In the genomic region with DNA sequence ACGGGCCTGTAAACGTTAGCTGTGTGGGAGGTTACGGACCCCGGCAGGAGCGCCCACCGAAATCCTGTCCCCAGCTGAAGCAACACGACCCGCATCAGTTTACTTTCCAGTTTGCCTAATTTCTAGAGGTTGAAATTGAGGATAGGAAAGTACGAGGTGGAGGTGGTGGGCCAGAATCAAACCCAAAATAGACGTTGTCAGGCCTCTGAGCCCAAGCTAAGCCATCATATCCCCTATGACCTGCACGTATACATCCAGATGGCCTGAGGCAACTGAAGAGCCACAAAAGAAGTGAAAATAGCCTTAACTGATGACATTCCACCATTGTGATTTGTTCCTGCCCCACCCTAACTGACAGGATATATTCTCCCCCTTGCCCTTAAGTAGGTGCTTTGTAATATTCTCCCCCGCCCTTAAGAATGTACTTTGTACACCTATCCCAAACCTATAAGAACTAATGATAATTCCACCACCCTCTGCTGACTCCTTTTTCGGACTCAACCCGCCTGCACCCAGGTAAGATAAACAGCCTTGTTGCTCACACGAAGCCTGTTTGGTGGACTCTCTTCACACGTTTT, we compare ENCODE assay signal across 1 cellular context.
TF ChIP-seq lines count a peak whose summit lies in the region.

No MANE protein-coding gene starts in this region.

TF ChIP-seq in GM12878, 131 proteins besides CTCF, POLR2A, EP300 and RAD21:
- TF ChIP-seq, protein P1, sequence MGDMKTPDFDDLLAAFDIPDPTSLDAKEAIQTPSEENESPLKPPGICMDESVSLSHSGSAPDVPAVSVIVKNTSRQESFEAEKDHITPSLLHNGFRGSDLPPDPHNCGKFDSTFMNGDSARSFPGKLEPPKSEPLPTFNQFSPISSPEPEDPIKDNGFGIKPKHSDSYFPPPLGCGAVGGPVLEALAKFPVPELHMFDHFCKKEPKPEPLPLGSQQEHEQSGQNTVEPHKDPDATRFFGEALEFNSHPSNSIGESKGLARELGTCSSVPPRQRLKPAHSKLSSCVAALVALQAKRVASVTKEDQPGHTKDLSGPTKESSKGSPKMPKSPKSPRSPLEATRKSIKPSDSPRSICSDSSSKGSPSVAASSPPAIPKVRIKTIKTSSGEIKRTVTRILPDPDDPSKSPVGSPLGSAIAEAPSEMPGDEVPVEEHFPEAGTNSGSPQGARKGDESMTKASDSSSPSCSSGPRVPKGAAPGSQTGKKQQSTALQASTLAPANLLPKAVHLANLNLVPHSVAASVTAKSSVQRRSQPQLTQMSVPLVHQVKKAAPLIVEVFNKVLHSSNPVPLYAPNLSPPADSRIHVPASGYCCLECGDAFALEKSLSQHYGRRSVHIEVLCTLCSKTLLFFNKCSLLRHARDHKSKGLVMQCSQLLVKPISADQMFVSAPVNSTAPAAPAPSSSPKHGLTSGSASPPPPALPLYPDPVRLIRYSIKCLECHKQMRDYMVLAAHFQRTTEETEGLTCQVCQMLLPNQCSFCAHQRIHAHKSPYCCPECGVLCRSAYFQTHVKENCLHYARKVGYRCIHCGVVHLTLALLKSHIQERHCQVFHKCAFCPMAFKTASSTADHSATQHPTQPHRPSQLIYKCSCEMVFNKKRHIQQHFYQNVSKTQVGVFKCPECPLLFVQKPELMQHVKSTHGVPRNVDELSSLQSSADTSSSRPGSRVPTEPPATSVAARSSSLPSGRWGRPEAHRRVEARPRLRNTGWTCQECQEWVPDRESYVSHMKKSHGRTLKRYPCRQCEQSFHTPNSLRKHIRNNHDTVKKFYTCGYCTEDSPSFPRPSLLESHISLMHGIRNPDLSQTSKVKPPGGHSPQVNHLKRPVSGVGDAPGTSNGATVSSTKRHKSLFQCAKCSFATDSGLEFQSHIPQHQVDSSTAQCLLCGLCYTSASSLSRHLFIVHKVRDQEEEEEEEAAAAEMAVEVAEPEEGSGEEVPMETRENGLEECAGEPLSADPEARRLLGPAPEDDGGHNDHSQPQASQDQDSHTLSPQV (IDR thresholded peaks at IDR 0.05) = 0 out of 2 replicates have a peak, but pooled peaks have one; percentile 61
- peak; percentile 62 for TF ChIP-seq NFIC (IDR thresholded peaks at IDR 0.05; ENCODE audit: low read depth, low read length)
- peak; percentile 66; the same call in 1 of the 2 replicates for TF ChIP-seq ZBED1 (IDR thresholded peaks at IDR 0.05; ENCODE audit: borderline replicate concordance)
- TF ChIP-seq, protein P2, sequence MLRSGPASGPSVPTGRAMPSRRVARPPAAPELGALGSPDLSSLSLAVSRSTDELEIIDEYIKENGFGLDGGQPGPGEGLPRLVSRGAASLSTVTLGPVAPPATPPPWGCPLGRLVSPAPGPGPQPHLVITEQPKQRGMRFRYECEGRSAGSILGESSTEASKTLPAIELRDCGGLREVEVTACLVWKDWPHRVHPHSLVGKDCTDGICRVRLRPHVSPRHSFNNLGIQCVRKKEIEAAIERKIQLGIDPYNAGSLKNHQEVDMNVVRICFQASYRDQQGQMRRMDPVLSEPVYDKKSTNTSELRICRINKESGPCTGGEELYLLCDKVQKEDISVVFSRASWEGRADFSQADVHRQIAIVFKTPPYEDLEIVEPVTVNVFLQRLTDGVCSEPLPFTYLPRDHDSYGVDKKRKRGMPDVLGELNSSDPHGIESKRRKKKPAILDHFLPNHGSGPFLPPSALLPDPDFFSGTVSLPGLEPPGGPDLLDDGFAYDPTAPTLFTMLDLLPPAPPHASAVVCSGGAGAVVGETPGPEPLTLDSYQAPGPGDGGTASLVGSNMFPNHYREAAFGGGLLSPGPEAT (IDR thresholded peaks at IDR 0.05; ENCODE audit: low read depth) = peak; percentile 73
- TF ChIP-seq RAD51 (IDR thresholded peaks at IDR 0.05) = peak; percentile 10; the same call in 1 of the 2 replicates
- TF ChIP-seq MTA2 (IDR thresholded peaks at IDR 0.05; ENCODE audit: low read depth) = peak; percentile 59
- TF ChIP-seq IKZF2 (IDR thresholded peaks at IDR 0.05) = peak; percentile 40 to 65; a peak in 2 of 4 replicates
- TF ChIP-seq, protein P3, sequence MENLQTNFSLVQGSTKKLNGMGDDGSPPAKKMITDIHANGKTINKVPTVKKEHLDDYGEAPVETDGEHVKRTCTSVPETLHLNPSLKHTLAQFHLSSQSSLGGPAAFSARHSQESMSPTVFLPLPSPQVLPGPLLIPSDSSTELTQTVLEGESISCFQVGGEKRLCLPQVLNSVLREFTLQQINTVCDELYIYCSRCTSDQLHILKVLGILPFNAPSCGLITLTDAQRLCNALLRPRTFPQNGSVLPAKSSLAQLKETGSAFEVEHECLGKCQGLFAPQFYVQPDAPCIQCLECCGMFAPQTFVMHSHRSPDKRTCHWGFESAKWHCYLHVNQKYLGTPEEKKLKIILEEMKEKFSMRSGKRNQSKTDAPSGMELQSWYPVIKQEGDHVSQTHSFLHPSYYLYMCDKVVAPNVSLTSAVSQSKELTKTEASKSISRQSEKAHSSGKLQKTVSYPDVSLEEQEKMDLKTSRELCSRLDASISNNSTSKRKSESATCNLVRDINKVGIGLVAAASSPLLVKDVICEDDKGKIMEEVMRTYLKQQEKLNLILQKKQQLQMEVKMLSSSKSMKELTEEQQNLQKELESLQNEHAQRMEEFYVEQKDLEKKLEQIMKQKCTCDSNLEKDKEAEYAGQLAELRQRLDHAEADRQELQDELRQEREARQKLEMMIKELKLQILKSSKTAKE (IDR thresholded peaks at IDR 0.05; ENCODE audit: low read depth, poor library complexity, severe bottlenecking) = peak; percentile 41
- TF ChIP-seq, protein P4, sequence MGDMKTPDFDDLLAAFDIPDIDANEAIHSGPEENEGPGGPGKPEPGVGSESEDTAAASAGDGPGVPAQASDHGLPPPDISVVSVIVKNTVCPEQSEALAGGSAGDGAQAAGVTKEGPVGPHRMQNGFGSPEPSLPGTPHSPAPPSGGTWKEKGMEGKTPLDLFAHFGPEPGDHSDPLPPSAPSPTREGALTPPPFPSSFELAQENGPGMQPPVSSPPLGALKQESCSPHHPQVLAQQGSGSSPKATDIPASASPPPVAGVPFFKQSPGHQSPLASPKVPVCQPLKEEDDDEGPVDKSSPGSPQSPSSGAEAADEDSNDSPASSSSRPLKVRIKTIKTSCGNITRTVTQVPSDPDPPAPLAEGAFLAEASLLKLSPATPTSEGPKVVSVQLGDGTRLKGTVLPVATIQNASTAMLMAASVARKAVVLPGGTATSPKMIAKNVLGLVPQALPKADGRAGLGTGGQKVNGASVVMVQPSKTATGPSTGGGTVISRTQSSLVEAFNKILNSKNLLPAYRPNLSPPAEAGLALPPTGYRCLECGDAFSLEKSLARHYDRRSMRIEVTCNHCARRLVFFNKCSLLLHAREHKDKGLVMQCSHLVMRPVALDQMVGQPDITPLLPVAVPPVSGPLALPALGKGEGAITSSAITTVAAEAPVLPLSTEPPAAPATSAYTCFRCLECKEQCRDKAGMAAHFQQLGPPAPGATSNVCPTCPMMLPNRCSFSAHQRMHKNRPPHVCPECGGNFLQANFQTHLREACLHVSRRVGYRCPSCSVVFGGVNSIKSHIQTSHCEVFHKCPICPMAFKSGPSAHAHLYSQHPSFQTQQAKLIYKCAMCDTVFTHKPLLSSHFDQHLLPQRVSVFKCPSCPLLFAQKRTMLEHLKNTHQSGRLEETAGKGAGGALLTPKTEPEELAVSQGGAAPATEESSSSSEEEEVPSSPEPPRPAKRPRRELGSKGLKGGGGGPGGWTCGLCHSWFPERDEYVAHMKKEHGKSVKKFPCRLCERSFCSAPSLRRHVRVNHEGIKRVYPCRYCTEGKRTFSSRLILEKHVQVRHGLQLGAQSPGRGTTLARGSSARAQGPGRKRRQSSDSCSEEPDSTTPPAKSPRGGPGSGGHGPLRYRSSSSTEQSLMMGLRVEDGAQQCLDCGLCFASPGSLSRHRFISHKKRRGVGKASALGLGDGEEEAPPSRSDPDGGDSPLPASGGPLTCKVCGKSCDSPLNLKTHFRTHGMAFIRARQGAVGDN (IDR thresholded peaks at IDR 0.05) = peak; percentile 85
- TF ChIP-seq EGR1 (IDR thresholded peaks at IDR 0.05; ENCODE audit: borderline replicate concordance in 1 of 2, low read depth in 2 of 2, low read length in 2 of 2) = peak in 1 of 2 experiments; percentile 23; a peak in 1 of 3 replicates
- peak; percentile 48; the same call in 1 of the 2 replicates for TF ChIP-seq NBN (IDR thresholded peaks at IDR 0.05)
- TF ChIP-seq SMAD5 (IDR thresholded peaks at IDR 0.05; ENCODE audit: low read depth) = 0 out of 2 replicates have a peak, but pooled peaks have one; percentile 44
- TF ChIP-seq GATAD2B (conservative IDR thresholded peaks at IDR 0.05; ENCODE audit: low read depth) = peak; percentile 10; the same call in 1 of the 2 replicates
- 0 out of 2 replicates have a peak, but pooled peaks have one; percentile 4 for TF ChIP-seq ESRRA (IDR thresholded peaks at IDR 0.05; ENCODE audit: low read length)
